In the genomic region with DNA sequence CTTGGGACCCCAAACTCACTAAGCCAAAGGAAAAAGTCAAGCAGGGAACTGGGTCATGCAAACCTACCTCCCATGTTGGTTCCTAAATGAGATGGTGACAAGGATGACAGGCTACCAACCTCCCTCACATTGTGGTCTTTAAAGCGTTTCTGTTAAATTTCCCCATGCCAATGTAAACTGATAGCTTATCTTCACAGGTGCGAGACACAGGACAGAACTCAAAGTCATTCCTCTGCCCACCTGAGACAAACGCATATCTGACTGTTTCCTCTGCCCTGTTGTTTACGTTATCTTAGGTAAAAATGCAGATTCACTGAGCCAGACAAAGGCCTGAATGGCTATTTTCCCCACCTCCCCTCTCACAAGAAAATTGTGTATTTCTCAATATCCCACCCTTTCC, we compare ENCODE assay signal across 30 cellular contexts. TPM values are rescaled to one million over a fixed set of nuclear protein-coding genes. Genes with fewer than 3 reads are reported as not detected.
"Had no signal": no experiment of that assay in that cellular context is flagged by ENCODE, and none has a peak within 500 bp of the region (broad histone marks: within the 10 kb centered on the region; RNA-seq: fewer than 3 reads in every experiment).

No MANE protein-coding gene starts in this region.

- H2AFZ ChIP-seq: PC-9 had no signal

- H3K27ac ChIP-seq: breast epithelium, PC-9, RWPE1 had no signal

- H3K9me3 ChIP-seq: body of pancreas, breast epithelium had no signal

- H3K27me3 ChIP-seq: body of pancreas had no signal

- H3K4me2 ChIP-seq: PC-9 had no signal

- DNase-seq: activated CD4-positive, alpha-beta T cell treated with anti-CD3 and anti-CD28 coated beads for 36 hours; activated CD4-positive, alpha-beta T cell treated with anti-CD3 and anti-CD28 coated beads, Interleukin-2, amount 10 ng/mL, durations not matched to agents 7 days and 5 days; activated CD4-positive, alpha-beta T cell treated with anti-CD3 and anti-CD28 coated beads, Interleukin-2, amount 50 U/mL, for 48 hours; activated CD8-positive, alpha-beta T cell treated with anti-CD3 and anti-CD28 coated beads, Interleukin-2, amount 10 ng/mL, durations not matched to agents 7 days and 5 days; activated gamma-delta T cell; activated naive CD4-positive, alpha-beta T cell treated with Interleukin-2 at 50 U/mL for 16 hours; activated naive CD8-positive, alpha-beta T cell treated with anti-CD3 and anti-CD28 coated beads, Interleukin-2, amount 10 ng/mL, durations not matched to agents 7 days and 5 days; activated T-cell treated with anti-CD3 and anti-CD28 coated beads, Interleukin-2, amount 50 U/mL, for 24 hours; amygdala; body of pancreas; NCI-H1092 treated with DMSO at 0.1 percent for 48 hours; NCI-H1417; NCI-H146; NCI-H187; NCI-H2081; NCI-H2171 treated with DMSO at 0.1 percent for 48 hours; NCI-H2227 treated with DMSO at 0.1 percent for 48 hours; NCI-H446; NCI-H510A treated with DMSO at 0.1 percent for 48 hours; NCI-H526 treated with DMSO at 0.1 percent for 48 hours; NCI-H82; PC-9; SW 1271; T-helper 1 cell; T-helper 2 cell; T-helper 9 cell had no signal

- H3K4me1 ChIP-seq: body of pancreas, breast epithelium had no signal

- H3K36me3 ChIP-seq: breast epithelium had no signal

- H3K4me3 ChIP-seq: body of pancreas, breast epithelium, K562, PC-9 had no signal

RNA-seq across cellular contexts. Expression of gene CD300E, which starts 19.0 kb away (rescaled TPM):
- polyA plus RNA-seq: K562 had no signal

RNA-seq across cellular contexts. Expression of gene CD300LD, which starts 50.5 kb away (rescaled TPM):
- polyA plus RNA-seq: adipose tissue, K562 had no signal
